Comparison of ENCODE assay signal across 35 cellular contexts in the genomic region with DNA sequence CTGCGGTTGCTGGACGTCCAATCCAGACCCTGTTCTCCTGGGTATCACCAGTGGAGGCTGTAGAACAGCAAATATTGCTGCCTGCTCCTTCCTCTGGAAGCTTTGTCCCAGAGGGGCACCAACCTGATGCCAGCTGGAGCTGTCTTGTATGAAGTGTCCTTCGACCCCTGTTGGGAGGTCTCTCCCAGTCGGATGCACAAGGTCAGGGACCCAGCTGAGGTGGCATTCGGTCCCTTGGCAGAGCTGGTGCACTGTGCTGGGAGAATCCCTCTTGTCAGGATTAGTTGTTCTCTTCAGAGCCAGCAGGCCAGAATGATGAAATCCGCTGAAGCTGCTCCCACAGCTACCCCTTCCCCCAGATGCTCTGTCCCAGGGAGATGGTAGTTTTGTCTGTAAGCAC.
"Had no signal": no experiment of that assay in that cellular context is flagged by ENCODE, and none has a peak within 500 bp of the region (broad histone marks: within the 10 kb centered on the region; RNA-seq: fewer than 3 reads in every experiment).

No MANE protein-coding gene starts in this region.

- H3K27me3 Mint-ChIP-seq: activated naive CD4-positive, alpha-beta T cell treated with anti-CD3 and anti-CD28 coated beads, Interleukin-2, amount 10 ng/mL, durations not matched to agents 7 days and 5 days; activated naive CD4-positive, alpha-beta T cell treated with anti-CD3 and anti-CD28 coated beads, Interleukin-2, amount 50 U/mL, for 24 hours; activated naive CD8-positive, alpha-beta T cell; activated naive CD8-positive, alpha-beta T cell treated with anti-CD3 and anti-CD28 coated beads for 36 hours; activated naive CD8-positive, alpha-beta T cell treated with anti-CD3 and anti-CD28 coated beads, Interleukin-2, amount 10 ng/mL, durations not matched to agents 7 days and 5 days; activated naive CD8-positive, alpha-beta T cell treated with anti-CD3 and anti-CD28 coated beads, Interleukin-2, amount 50 U/mL, for 24 hours; activated T-helper 17 cell treated with anti-CD3 and anti-CD28 coated beads, Interleukin-2, amount 50 U/mL, for 72 hours; brain; central memory CD8-positive, alpha-beta T cell had no signal

- DNase-seq: activated effector memory CD4-positive, alpha-beta T cell treated with anti-CD3 and anti-CD28 coated beads, Interleukin-2, amount 50 U/mL, for 16 hours; activated effector memory CD4-positive, alpha-beta T cell treated with Interleukin-2 at 50 U/mL for 16 hours; activated gamma-delta T cell; activated gamma-delta T cell treated with Interleukin-2 at 50 U/mL for 16 hours; activated naive CD4-positive, alpha-beta T cell; activated naive CD4-positive, alpha-beta T cell treated with anti-CD3 and anti-CD28 coated beads for 36 hours; activated naive CD4-positive, alpha-beta T cell treated with anti-CD3 and anti-CD28 coated beads, Interleukin-2, amount 10 ng/mL, durations not matched to agents 7 days and 5 days; activated naive CD4-positive, alpha-beta T cell treated with anti-CD3 and anti-CD28 coated beads, Interleukin-2, amount 50 U/mL, for 16 hours; activated naive CD4-positive, alpha-beta T cell treated with Interleukin-2 at 50 U/mL for 16 hours; activated naive CD8-positive, alpha-beta T cell treated with anti-CD3 and anti-CD28 coated beads for 36 hours; activated naive CD8-positive, alpha-beta T cell treated with anti-CD3 and anti-CD28 coated beads, Interleukin-2, amount 10 ng/mL, durations not matched to agents 7 days and 5 days; activated naive CD8-positive, alpha-beta T cell treated with anti-CD3 and anti-CD28 coated beads, Interleukin-2, amount 50 U/mL, for 24 hours; activated T-cell treated with anti-CD3 and anti-CD28 coated beads for 4 hours; activated T-cell treated with anti-CD3 and anti-CD28 coated beads, Interleukin-2, amount 50 U/mL, for 1 hour; activated T-cell treated with anti-CD3 and anti-CD28 coated beads, Interleukin-2, amount 50 U/mL, for 24 hours; activated T-cell treated with anti-CD3 and anti-CD28 coated beads, Interleukin-2, amount 50 U/mL, for 4 hours; activated T-cell treated with anti-CD3 and anti-CD28 coated beads, Interleukin-2, amount 50 U/mL, for 48 hours; activated T-cell treated with anti-CD3 and anti-CD28 coated beads, Interleukin-2, amount 50 U/mL, for 72 hours; adrenal gland; amniotic stem cell; amygdala; anterior cingulate cortex; body of pancreas; brain microvascular endothelial cell; caudate nucleus; central memory CD4-positive, alpha-beta T cell; cerebellar nuclear complex had no signal

- H3K9me3 Mint-ChIP-seq: activated naive CD8-positive, alpha-beta T cell treated with anti-CD3 and anti-CD28 coated beads, Interleukin-2, amount 50 U/mL, for 24 hours; activated T-helper 17 cell treated with anti-CD3 and anti-CD28 coated beads, Interleukin-2, amount 50 U/mL, for 72 hours; central memory CD8-positive, alpha-beta T cell had no signal

- H3K36me3 Mint-ChIP-seq: activated naive CD4-positive, alpha-beta T cell treated with anti-CD3 and anti-CD28 coated beads, Interleukin-2, amount 10 ng/mL, durations not matched to agents 7 days and 5 days; activated naive CD8-positive, alpha-beta T cell; activated naive CD8-positive, alpha-beta T cell treated with anti-CD3 and anti-CD28 coated beads, Interleukin-2, amount 10 ng/mL, durations not matched to agents 7 days and 5 days; brain had no signal

- H3K27ac Mint-ChIP-seq: activated naive CD4-positive, alpha-beta T cell treated with anti-CD3 and anti-CD28 coated beads for 36 hours; activated naive CD4-positive, alpha-beta T cell treated with anti-CD3 and anti-CD28 coated beads, Interleukin-2, amount 10 ng/mL, durations not matched to agents 7 days and 5 days; activated naive CD4-positive, alpha-beta T cell treated with anti-CD3 and anti-CD28 coated beads, Interleukin-2, amount 50 U/mL, for 24 hours; activated naive CD4-positive, alpha-beta T cell treated with anti-CD3 and anti-CD28 coated beads, Interleukin-2, amount 50 U/mL, for 72 hours; activated naive CD8-positive, alpha-beta T cell; activated naive CD8-positive, alpha-beta T cell treated with anti-CD3 and anti-CD28 coated beads for 36 hours; activated naive CD8-positive, alpha-beta T cell treated with anti-CD3 and anti-CD28 coated beads, Interleukin-2, amount 10 ng/mL, durations not matched to agents 7 days and 5 days; activated naive CD8-positive, alpha-beta T cell treated with anti-CD3 and anti-CD28 coated beads, Interleukin-2, amount 50 U/mL, for 24 hours; activated T-cell treated with anti-CD3 and anti-CD28 coated beads, Interleukin-2, amount 50 U/mL, for 24 hours; activated T-cell treated with anti-CD3 and anti-CD28 coated beads, Interleukin-2, amount 50 U/mL, for 72 hours; activated T-helper 1 cell treated with anti-CD3 and anti-CD28 coated beads, Interleukin-12 subunit alpha, Interleukin-12 subunit beta, Interleukin-2, Interleukin-4 antibody, amounts not matched to agents 30 ng/mL and 10 ng/mL and 1 ng/mL, durations not matched to agents 14 hours and 24 hours and 36 hours; activated T-helper 17 cell treated with anti-CD3 and anti-CD28 coated beads, Interleukin-2, amount 50 U/mL, for 72 hours; activated T-helper 2 cell treated with anti-CD3 and anti-CD28 coated beads, Interferon-gamma antibody, Interleukin-2, Interleukin-4, amounts not matched to agents 10 μg/mL and 5 μg/mL and 100 μg/mL, durations not matched to agents 14 hours and 24 hours and 36 hours; brain had no signal

- H3K4me3 Mint-ChIP-seq: activated naive CD4-positive, alpha-beta T cell treated with anti-CD3 and anti-CD28 coated beads for 36 hours; activated naive CD4-positive, alpha-beta T cell treated with anti-CD3 and anti-CD28 coated beads, Interleukin-2, amount 10 ng/mL, durations not matched to agents 7 days and 5 days; activated naive CD4-positive, alpha-beta T cell treated with anti-CD3 and anti-CD28 coated beads, Interleukin-2, amount 50 U/mL, for 24 hours; activated naive CD8-positive, alpha-beta T cell; activated naive CD8-positive, alpha-beta T cell treated with anti-CD3 and anti-CD28 coated beads for 36 hours; activated naive CD8-positive, alpha-beta T cell treated with anti-CD3 and anti-CD28 coated beads, Interleukin-2, amount 10 ng/mL, durations not matched to agents 7 days and 5 days; activated naive CD8-positive, alpha-beta T cell treated with anti-CD3 and anti-CD28 coated beads, Interleukin-2, amount 50 U/mL, for 24 hours; activated T-cell treated with anti-CD3 and anti-CD28 coated beads, Interleukin-2, amount 50 U/mL, for 24 hours; activated T-cell treated with anti-CD3 and anti-CD28 coated beads, Interleukin-2, amount 50 U/mL, for 4 hours; activated T-cell treated with anti-CD3 and anti-CD28 coated beads, Interleukin-2, amount 50 U/mL, for 72 hours; activated T-helper 1 cell treated with anti-CD3 and anti-CD28 coated beads, Interleukin-12 subunit alpha, Interleukin-12 subunit beta, Interleukin-2, Interleukin-4 antibody, amounts not matched to agents 30 ng/mL and 10 ng/mL and 1 ng/mL, durations not matched to agents 14 hours and 24 hours and 36 hours; activated T-helper 17 cell treated with anti-CD3 and anti-CD28 coated beads, Interleukin-2, amount 50 U/mL, for 72 hours; brain; central memory CD8-positive, alpha-beta T cell had no signal

- ATAC-seq: activated naive CD4-positive, alpha-beta T cell treated with anti-CD3 and anti-CD28 coated beads, Interleukin-2, amount 50 U/mL, for 72 hours; activated naive CD8-positive, alpha-beta T cell treated with anti-CD3 and anti-CD28 coated beads, Interleukin-2, amount 50 U/mL, for 24 hours; activated T-cell treated with anti-CD3 and anti-CD28 coated beads, Interleukin-2, amount 50 U/mL, for 4 hours; activated T-cell treated with anti-CD3 and anti-CD28 coated beads, Interleukin-2, amount 50 U/mL, for 72 hours; activated T-helper 17 cell treated with anti-CD3 and anti-CD28 coated beads, Interleukin-2, amount 50 U/mL, for 72 hours; body of pancreas had no signal

- H3K4me1 Mint-ChIP-seq: activated naive CD4-positive, alpha-beta T cell treated with anti-CD3 and anti-CD28 coated beads, Interleukin-2, amount 10 ng/mL, durations not matched to agents 7 days and 5 days; activated naive CD4-positive, alpha-beta T cell treated with anti-CD3 and anti-CD28 coated beads, Interleukin-2, amount 50 U/mL, for 24 hours; activated naive CD8-positive, alpha-beta T cell treated with anti-CD3 and anti-CD28 coated beads for 36 hours; activated naive CD8-positive, alpha-beta T cell treated with anti-CD3 and anti-CD28 coated beads, Interleukin-2, amount 10 ng/mL, durations not matched to agents 7 days and 5 days; activated naive CD8-positive, alpha-beta T cell treated with anti-CD3 and anti-CD28 coated beads, Interleukin-2, amount 50 U/mL, for 24 hours; activated T-helper 17 cell treated with anti-CD3 and anti-CD28 coated beads, Interleukin-2, amount 50 U/mL, for 72 hours; brain; central memory CD8-positive, alpha-beta T cell had no signal
